Comparison of ENCODE assay signal across 8 cellular contexts in the genomic region with DNA sequence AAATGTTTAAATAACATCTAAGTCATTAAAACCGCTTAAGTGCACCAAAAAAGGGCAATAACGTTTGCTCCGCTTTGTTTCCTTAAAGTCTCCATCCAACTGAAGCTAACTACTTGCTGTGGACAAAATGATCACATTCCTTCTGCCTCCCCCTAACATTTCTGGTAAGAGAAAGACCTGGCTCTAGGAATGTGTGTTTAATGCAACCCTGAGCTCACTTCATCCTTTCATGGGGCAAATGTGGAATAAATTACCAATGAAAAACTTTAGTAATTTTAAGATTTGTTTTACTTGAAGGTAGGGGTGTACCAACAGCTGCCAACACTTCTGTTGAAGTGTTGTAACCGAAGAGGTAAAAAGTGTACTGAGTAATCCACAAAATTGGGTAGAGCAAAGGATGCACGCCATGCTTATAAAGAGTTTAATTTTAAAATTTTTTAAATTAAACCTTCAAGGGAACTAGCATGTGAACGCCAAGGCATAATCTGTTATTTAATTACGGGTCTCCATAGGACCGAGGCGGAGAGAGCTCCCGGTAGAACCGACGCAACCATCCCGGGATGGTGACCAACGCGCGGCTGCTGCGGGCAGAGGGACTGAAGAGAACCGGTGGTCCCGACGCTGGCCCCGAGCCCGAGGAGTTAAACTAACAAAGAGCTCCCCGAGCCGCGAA. TPM values are rescaled to one million over a fixed set of nuclear protein-coding genes. Genes with fewer than 3 reads are reported as not detected.
DNase-seq lines count a peak whose midpoint lies in the region; ATAC-seq, FAIRE-seq and TF ChIP-seq lines count a peak whose summit lies in the region.

No MANE protein-coding gene starts in this region.

- H3K27ac ChIP-seq in 22Rv1 = peak overlapping the region; percentile 79; the same call in 1 of the 2 replicates

- no peaks in the 10 kb centered on the region for H3K9me3 Mint-ChIP-seq in endothelial cell (ENCODE audit: unreplicated experiment)
- H3K9me3 Mint-ChIP-seq in neural crest cell = no peaks in the 10 kb centered on the region

- no peak for TF ChIP-seq CTCF in 22Rv1 (IDR thresholded peaks at IDR 0.05)
- TF ChIP-seq CTCF in endothelial cell (IDR thresholded peaks at IDR 0.05; ENCODE audit: unreplicated experiment) = no peak
- TF ChIP-seq CTCF in neural crest cell (conservative IDR thresholded peaks at IDR 0.05) = no peak

- no peak for ATAC-seq in GM21390 (IDR thresholded peaks at IDR 0.05; ENCODE audit: unreplicated experiment)

- H3K4me3 Mint-ChIP-seq in endothelial cell (ENCODE audit: unreplicated experiment) = peak overlapping the region; percentile 96
- H3K4me3 Mint-ChIP-seq in neural crest cell = peak overlapping the region; percentile 99

- H3K27me3 Mint-ChIP-seq in endothelial cell (ENCODE audit: unreplicated experiment) = peaks cover 8% of the 10 kb centered on the region
- H3K27me3 Mint-ChIP-seq in neural crest cell (ENCODE audit: low read depth) = no peaks in the 10 kb centered on the region

- DNase-seq in G401 (ENCODE audit: low spot score) (peak; percentile 45), RKO (ENCODE audit: low spot score) (peak; percentile 69), endothelial cell (ENCODE audit: low spot score) (no peak), neural crest cell (ENCODE audit: low read depth, low spot score) (peak; percentile 48), urothelium cell line (ENCODE audit: low spot score) (no peak), amniotic stem cell (lab: John Stamatoyannopoulos, UW) (no peak)

- FAIRE-seq in urothelium cell line (lab: Jason Lieb, UNC) = no peak

- H3K27ac Mint-ChIP-seq in endothelial cell (ENCODE audit: unreplicated experiment) (peak overlapping the region; percentile 92), neural crest cell (ENCODE audit: unreplicated experiment) (peak overlapping the region; percentile 97)

- in situ Hi-C loops in G401 (cut with HindIII; ENCODE audit: low sequenced_read_pairs) = no loop called here

- H3K36me3 Mint-ChIP-seq in endothelial cell (ENCODE audit: low read depth, unreplicated experiment) (peaks cover 7% of the 10 kb centered on the region), neural crest cell (ENCODE audit: low read depth) (peaks cover 2% of the 10 kb centered on the region)

- H3K4me1 Mint-ChIP-seq in endothelial cell (ENCODE audit: unreplicated experiment) (peaks cover 42% of the 10 kb centered on the region), neural crest cell (peaks cover 64% of the 10 kb centered on the region)

RNA-seq across cellular contexts. Expression of gene HNRNPLL, which starts 1.1 kb away (rescaled TPM):
- 37.7 and 47.2 TPM in 2 replicates for total RNA-seq in G401 (2014; rRNA removed; shearing (Covaris generic))
- total RNA-seq in endothelial cell (ENCODE audit: unreplicated experiment) (57.1 TPM), neural crest cell (79.9 and 80.8 TPM in 2 replicates)

Comparison
In these comparisons a context has a peak if more than half of its experiments do, and no peak if none do; other contexts are left out.
1. DNase-seq: peak in G401 (single experiment), RKO (single experiment) and neural crest cell (single experiment); none in endothelial cell (single experiment), urothelium cell line (single experiment) and amniotic stem cell (single experiment).